25 cellular contexts compared by ENCODE assay signal in genomic region chr1:223754681-223755431, GRCh38. TPM values are rescaled to one million over a fixed set of nuclear protein-coding genes. Genes with fewer than 3 reads are reported as not detected.
DNase-seq lines count a peak whose midpoint lies in the region; ATAC-seq, FAIRE-seq and TF ChIP-seq lines count a peak whose summit lies in the region.
"Had no signal": no experiment of that assay in that cellular context is flagged by ENCODE, and none has a peak within 500 bp of the region (broad histone marks: within the 10 kb centered on the region; RNA-seq: fewer than 3 reads in every experiment).

No MANE protein-coding gene starts in this region.

- no peak for ATAC-seq in HepG2
- ATAC-seq: GM12878, SK-N-SH treated with all-trans-retinoic acid at 6 μM for 48 hours had no signal

- TF ChIP-seq CTCF in Calu3 (IDR thresholded peaks at IDR 0.05; ENCODE audit: unreplicated experiment), result no peak
- TF ChIP-seq CTCF in HFFc6 (IDR thresholded peaks at IDR 0.05), result no peak
- TF ChIP-seq CTCF in HepG2 (CRISPR knock-in tag; IDR thresholded peaks at IDR 0.05), result no peak

- H4K8ac ChIP-seq in neuronal stem cell (ENCODE audit: low read depth, low read length), result no peak overlapping the region

- H3K9me3 ChIP-seq in neuronal stem cell (replicated peaks in 1 of 2; ENCODE audit: control insufficient read depth in 2 of 2, insufficient read depth in 1 of 2, low read depth in 1 of 2, low read length in 2 of 2) (no peaks in the 10 kb centered on the region), HepG2 (ENCODE audit: low read length) (no peaks in the 10 kb centered on the region)
- H3K9me3 ChIP-seq: A549 had no signal

- H3K9ac ChIP-seq in neuronal stem cell (ENCODE audit: low read depth, low read length, poor library complexity) (no peak overlapping the region), HepG2 (ENCODE audit: insufficient read depth, low read depth, low read length) (no peak overlapping the region)

- no peak for TF ChIP-seq EP300 in HepG2 (IDR thresholded peaks at IDR 0.05; ENCODE audit: low read depth in 2 of 2, low read length in 2 of 2)
- no peak for TF ChIP-seq EP300 in HepG2 (CRISPR knock-in tag; IDR thresholded peaks at IDR 0.05; ENCODE audit: borderline replicate concordance)

- H3K9me3 Mint-ChIP-seq in Calu3 (ENCODE audit: low read depth, unreplicated experiment) (no peaks in the 10 kb centered on the region), HFFc6 (no peaks in the 10 kb centered on the region)
- H3K9me3 Mint-ChIP-seq: H9 had no signal

- H3K79me2 ChIP-seq in HepG2 (ENCODE audit: insufficient read depth, low read length), result no peaks in the 10 kb centered on the region

- H3K27me3 ChIP-seq in neuronal stem cell (ENCODE audit: control insufficient read depth in 3 of 3, insufficient read depth in 3 of 3, low read depth in 1 of 3, low read length in 3 of 3) (no peaks in the 10 kb centered on the region), HepG2 (ENCODE audit: control insufficient read depth in 1 of 2, insufficient read depth in 2 of 2, low read length in 2 of 2) (no peaks in the 10 kb centered on the region)

- CTCF ChIA-PET in Calu3 (lab: Charles Lee) (no interaction called here), HepG2 (lab: Yijun Ruan, JAX; ENCODE audit: low intra/inter-chr PET ratio, low total read pairs) (no interaction called here)

- no peak overlapping the region for H3K14ac ChIP-seq in neuronal stem cell (ENCODE audit: low read length)

- H3K36me3 Mint-ChIP-seq in Calu3 (ENCODE audit: insufficient read depth, unreplicated experiment) (peaks cover 84% of the 10 kb centered on the region), HFFc6 (ENCODE audit: low read depth) (peaks cover 52% of the 10 kb centered on the region)

- no peak for FAIRE-seq in HepG2 (lab: Jason Lieb, UNC)
- FAIRE-seq: A549, GM12878 had no signal

- no peak overlapping the region for H3K4me3 ChIP-seq in neuronal stem cell (ENCODE audit: low read length in 2 of 2)
- H3K4me3 ChIP-seq in HepG2 (replicated peaks in 1 of 3; ENCODE audit: insufficient read depth in 1 of 3, low read depth in 2 of 3, low read length in 3 of 3), result no peak overlapping the region
- H3K4me3 ChIP-seq: A549, GM12878, PC-9 had no signal

- DNase-seq in Calu3, result no peak
- DNase-seq in HFFc6, result no peak
- no peak for DNase-seq in neuronal stem cell (ENCODE audit: low spot score)
- DNase-seq in UCSD-AML1 (lab: John Stamatoyannopoulos, UW; ENCODE audit: unreplicated experiment), result no peak
- DNase-seq in COLO829 (ENCODE audit: low spot score), result no peak
- DNase-seq in HuH-7 (ENCODE audit: low spot score), result no peak
- DNase-seq in HepG2 (ENCODE audit: low spot score), result no peak
- DNase-seq: DMS 273 treated with DMSO at 0.1 percent for 48 hours, DND-41, H9, MM.1S, NCI-H1048, NCI-H1417 treated with DMSO at 0.1 percent for 48 hours, NCI-H187, NCI-H2107, NCI-H446 treated with DMSO at 0.1 percent for 48 hours, NCI-H526 treated with DMSO at 0.1 percent for 48 hours, PC-9, RPMI8226, SHP77 treated with DMSO at 0.1 percent for 48 hours had no signal

- H3K27me3 Mint-ChIP-seq in Calu3 (ENCODE audit: unreplicated experiment), result no peaks in the 10 kb centered on the region
- H3K27me3 Mint-ChIP-seq in HFFc6 (ENCODE audit: insufficient read depth), result peaks cover 3% of the 10 kb centered on the region
- H3K27me3 Mint-ChIP-seq: B cell had no signal

- no peak overlapping the region for H2BK120ac ChIP-seq in neuronal stem cell (ENCODE audit: low read depth, low read length)

- H3K27ac Mint-ChIP-seq in Calu3 (ENCODE audit: unreplicated experiment) (peak overlapping the region; percentile 79), HFFc6 (0 out of 2 replicates have a peak overlapping the region, but pooled peaks have one; percentile 26)
- H3K27ac Mint-ChIP-seq: B cell, H9 had no signal

- no peak overlapping the region for H4K91ac ChIP-seq in neuronal stem cell (ENCODE audit: low read depth, low read length, poor library complexity)

- WGBS in neuronal stem cell (ENCODE audit: extremely low coverage in 2 of 2, insufficient read length in 2 of 2, insufficient replicate concordance in 1 of 2), 2 donors, result no CpG with 5 or more reads among the region's 17 CpGs
- WGBS in HepG2 (ENCODE audit: low lambda C conversion rate), result 93% methylated on average over 17 of the region's 17 CpGs

- no peaks in the 10 kb centered on the region for H3K79me1 ChIP-seq in neuronal stem cell (ENCODE audit: low read depth, low read length)

- no peak overlapping the region for H2AFZ ChIP-seq in neuronal stem cell (ENCODE audit: low read length)
- no peak overlapping the region for H2AFZ ChIP-seq in HepG2 (ENCODE audit: low read length)
- H2AFZ ChIP-seq: PC-9 had no signal

- H3K27ac ChIP-seq in cingulate gyrus (ENCODE audit: low read depth, low read length), result peak overlapping the region; percentile 92
- no peak overlapping the region for H3K27ac ChIP-seq in neuronal stem cell (replicated peaks; ENCODE audit: low read length)
- no peak overlapping the region for H3K27ac ChIP-seq in HepG2 (ENCODE audit: extremely low read length, insufficient read depth, low read length)
- H3K27ac ChIP-seq: PC-9 had no signal

- H2BK12ac ChIP-seq in neuronal stem cell (ENCODE audit: low read length), result no peak overlapping the region

- no peak for TF ChIP-seq POLR2A in HepG2 (IDR thresholded peaks at IDR 0.05; ENCODE audit: insufficient read depth in 1 of 2, low read depth in 2 of 2, low read length in 2 of 2)

- BruUV-seq in Calu3 (replicated peaks; lab: Mats Ljungman, UMichigan), result no TSS peak
- no TSS peak for BruUV-seq in HepG2 (replicated peaks; lab: Mats Ljungman, UMichigan)

- POLR2A ChIA-PET in HepG2 (lab: Yijun Ruan, JAX), result no interaction called here

- H4K20me1 ChIP-seq in HepG2 (ENCODE audit: insufficient read depth, low read length), result no peaks in the 10 kb centered on the region

- no peak overlapping the region for H3K4ac ChIP-seq in neuronal stem cell (ENCODE audit: low read length)

- H3K18ac ChIP-seq in neuronal stem cell (ENCODE audit: low read length), result no peak overlapping the region

- H3K4me1 Mint-ChIP-seq in Calu3 (ENCODE audit: low read depth, unreplicated experiment), result no peaks in the 10 kb centered on the region
- H3K4me1 Mint-ChIP-seq in HFFc6 (ENCODE audit: low read depth), result no peaks in the 10 kb centered on the region
- H3K4me1 Mint-ChIP-seq: B cell had no signal

- H2AK5ac ChIP-seq in neuronal stem cell (ENCODE audit: low read depth, low read length), result no peak overlapping the region

- H3K4me1 ChIP-seq in neuronal stem cell (ENCODE audit: control insufficient read depth in 2 of 2, insufficient read depth in 1 of 2, low read depth in 1 of 2, low read length in 2 of 2) (peaks cover 0 to 1% of the 10 kb centered on the region in 2 donors), HepG2 (ENCODE audit: insufficient read depth, low read length) (peaks cover 26% of the 10 kb centered on the region)
- H3K4me1 ChIP-seq: A549 had no signal

- TF ChIP-seq RAD21 in HepG2 (CRISPR knock-in tag; IDR thresholded peaks at IDR 0.05), result no peak

- H3K36me3 ChIP-seq in neuronal stem cell (replicated peaks in 1 of 2; ENCODE audit: control insufficient read depth in 2 of 2, insufficient read depth in 2 of 2, low read length in 2 of 2) (peaks cover 36 to 100% of the 10 kb centered on the region in 2 donors), HepG2 (replicated peaks in 1 of 2; ENCODE audit: control insufficient read depth in 1 of 2, insufficient read depth in 2 of 2, low read length in 2 of 2) (no peaks in the 10 kb centered on the region)

- intact Hi-C loops in Calu3 (cut with micrococcal nuclease; ENCODE audit: unreplicated experiment) (no loop called here), HepG2 (cut with micrococcal nuclease; ENCODE audit: unreplicated experiment) (no loop called here)

- H3K4me3 Mint-ChIP-seq in Calu3 (ENCODE audit: low read depth, unreplicated experiment) (no peak overlapping the region), HFFc6 (no peak overlapping the region)
- H3K4me3 Mint-ChIP-seq: B cell, H9 had no signal

- H2BK15ac ChIP-seq in neuronal stem cell (ENCODE audit: low read length), result no peak overlapping the region

- H3K23ac ChIP-seq in neuronal stem cell (ENCODE audit: low read depth, low read length, poor library complexity), result peak overlapping the region; percentile 70

- peak overlapping the region; percentile 44 for H2BK5ac ChIP-seq in neuronal stem cell (ENCODE audit: low read length)

- H3K4me2 ChIP-seq in neuronal stem cell (ENCODE audit: insufficient read depth, low read length, poor library complexity, severe bottlenecking) (no peak overlapping the region), HepG2 (ENCODE audit: low read depth, low read length) (no peak overlapping the region)
- H3K4me2 ChIP-seq: A549, PC-9 had no signal

- in situ Hi-C loops in HepG2 (cut with HindIII; ENCODE audit: extremely low pct_ligation_motif_present, low pct_unique_long_range_greater_than_20kb), result loop anchor here (5.0 kb wide), 1 partner anchor 58 kb away; no protein-coding TSS in a partner anchor

RNA-seq across cellular contexts. Expression of gene CAPN2, which starts 42.5 kb away (rescaled TPM):
- total RNA-seq in Calu3 (2022) (250 and 266 TPM in 2 replicates), HepG2 (2016; rRNA removed; fragmentation: Illumina TruSeq; extraction: Trizol) (6.2 and 7.8 TPM in 2 replicates)
- 100 to 1,000 TPM; 380 to 424 (median 413) TPM for total RNA-seq in HFFc6 (2021; fragmentation: NEBNext Ultra II Directional; extraction: Animal tissue kit (Norgen Biotek cat#: 25700))
- polyA plus RNA-seq in neuronal stem cell (2013, experiment 1 of 2), result 50.4 TPM
- 50.8 TPM for polyA plus RNA-seq in neuronal stem cell (2013, experiment 2 of 2)
- 2.0 and 2.6 TPM in 2 replicates for total RNA-seq in HepG2 (2016; cell fraction: cytosol; rRNA removed; fragmentation: Illumina TruSeq; extraction: Trizol; ENCODE audit: low read depth)
- 6.2 and 7.8 TPM in 2 replicates for total RNA-seq in HepG2 (2016; cell fraction: insoluble cytoplasmic fraction; rRNA removed; fragmentation: Illumina TruSeq; extraction: Trizol)
- total RNA-seq in HepG2 (2016; cell fraction: membrane; rRNA removed; fragmentation: Illumina TruSeq; extraction: Trizol), result 5.4 and 5.5 TPM in 2 replicates
- 4.8 and 5.3 TPM in 2 replicates for total RNA-seq in HepG2 (2016; cell fraction: nucleus; rRNA removed; fragmentation: Illumina TruSeq; extraction: Trizol)
- 7.4 and 10.8 TPM in 2 replicates for polyA plus RNA-seq in HepG2 (2011; rRNA removed)
- 3.5 and 4.8 TPM in 2 replicates for polyA plus RNA-seq in HepG2 (2011; cell fraction: cytosol; rRNA removed)
- 27.6 and 31.4 TPM in 2 replicates for polyA plus RNA-seq in HepG2 (2011; cell fraction: nucleus; rRNA removed)
- 7.0 and 8.4 TPM in 2 replicates for polyA plus RNA-seq in HepG2 (2012)
- polyA plus RNA-seq in HepG2 (2016; cell fraction: cytosol; fragmentation: Illumina TruSeq; extraction: Trizol; ENCODE audit: low read depth), result 2.3 and 2.7 TPM in 2 replicates
- polyA plus RNA-seq in HepG2 (2016; cell fraction: insoluble cytoplasmic fraction; fragmentation: Illumina TruSeq; extraction: Trizol; ENCODE audit: low read depth), result 8.9 and 9.2 TPM in 2 replicates
- 4.9 and 5.3 TPM in 2 replicates for polyA plus RNA-seq in HepG2 (2016; cell fraction: membrane; fragmentation: Illumina TruSeq; extraction: Trizol; ENCODE audit: low read depth)
- polyA plus RNA-seq in HepG2 (2016; cell fraction: nucleus; fragmentation: Illumina TruSeq; extraction: Trizol; ENCODE audit: insufficient read depth, low read depth), result 9.2 and 12.8 TPM in 2 replicates
- polyA minus RNA-seq in HepG2 (2011; rRNA and poly(A)+ RNA removed; ENCODE audit: low replicate concordance), result 5.0 and 63.8 TPM in 2 replicates
- polyA minus RNA-seq in HepG2 (2011; cell fraction: cytosol; rRNA and poly(A)+ RNA removed), result 4.1 and 4.3 TPM in 2 replicates
- polyA minus RNA-seq in HepG2 (2011; cell fraction: nucleus; rRNA and poly(A)+ RNA removed), result 7.7 and 11.3 TPM in 2 replicates

Comparison
In these comparisons a context has a peak if more than half of its experiments do, and no peak if none do; other contexts are left out.
1. RNA of gene CAPN2, which starts 42.5 kb away (total RNA-seq): 380 to 424 TPM in HFFc6 and 250 to 266 TPM in Calu3; 2.0 to 7.8 TPM in HepG2; every median in the first group is over 10 times any median in the second.